1 cellular context compared by ENCODE assay signal in genomic region chr1:202072211-202072610, GRCh38.
TF ChIP-seq lines count a peak whose summit lies in the region.

No MANE protein-coding gene starts in this region.

TF ChIP-seq in H1, 55 proteins besides CTCF, POLR2A, EP300 and RAD21 (continued from another document):
- TF ChIP-seq POU5F1 (IDR thresholded peaks at IDR 0.05; ENCODE audit: low read depth, low read length), result no peak
- TF ChIP-seq PHF8 (conservative IDR thresholded peaks at IDR 0.05; ENCODE audit: low read depth, low read length), result no peak
- TF ChIP-seq SUZ12 (IDR thresholded peaks at IDR 0.05; ENCODE audit: low read length), result no peak
- no peak for TF ChIP-seq SP1 (IDR thresholded peaks at IDR 0.05; ENCODE audit: low read depth, low read length)
- TF ChIP-seq CHD7 (IDR thresholded peaks at IDR 0.05; ENCODE audit: insufficient replicate concordance, low read length), result no peak
- no peak for TF ChIP-seq HDAC6 (IDR thresholded peaks at IDR 0.05; ENCODE audit: low read depth, low read length)
- no peak for TF ChIP-seq TEAD4 (IDR thresholded peaks at IDR 0.05; ENCODE audit: low read depth, low read length)
- TF ChIP-seq TAF7 (optimal IDR thresholded peaks at IDR 0.05; ENCODE audit: borderline replicate concordance, low read depth, low read length), result no peak
- no peak for TF ChIP-seq EZH2 (IDR thresholded peaks at IDR 0.05; ENCODE audit: low read depth, low read length, severe bottlenecking)
- no peak for TF ChIP-seq CBX8 (IDR thresholded peaks at IDR 0.05; ENCODE audit: borderline replicate concordance, low read depth, low read length)
- TF ChIP-seq NANOG (IDR thresholded peaks at IDR 0.05; ENCODE audit: insufficient read depth, low read depth, low read length, poor library complexity, severe bottlenecking), result no peak
- TF ChIP-seq BCL11A (IDR thresholded peaks at IDR 0.05; ENCODE audit: low read depth in 2 of 2, low read length in 2 of 2), result no peak
- TF ChIP-seq KDM5A (IDR thresholded peaks at IDR 0.05; ENCODE audit: low read length), result no peak
